In the genomic region with DNA sequence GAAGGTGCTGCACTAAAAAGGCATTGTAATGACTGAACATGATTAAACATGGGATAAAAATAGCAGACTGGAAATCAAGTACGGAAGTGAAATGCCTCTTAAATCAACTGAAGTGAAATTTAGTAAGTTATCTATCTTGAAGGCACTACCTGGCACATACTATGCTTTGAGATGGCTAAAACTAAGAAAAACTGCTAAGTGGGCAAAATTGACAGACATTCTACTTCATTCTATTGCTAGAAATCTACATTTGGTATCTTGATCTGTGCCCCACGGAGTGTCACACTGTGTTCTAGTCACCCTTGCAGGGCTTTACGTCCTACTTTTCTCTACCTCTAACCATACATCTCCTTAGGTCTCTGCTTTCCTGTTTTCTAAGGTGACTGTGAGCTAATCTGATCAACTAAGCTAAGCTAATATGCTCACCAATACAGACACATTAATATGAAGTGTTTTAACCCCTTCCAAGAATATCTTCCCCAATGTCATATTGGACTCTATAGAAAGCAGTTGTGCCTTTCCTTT, we compare ENCODE assay signal across 14 cellular contexts.
"Had no signal": no experiment of that assay in that cellular context is flagged by ENCODE, and none has a peak within 500 bp of the region (broad histone marks: within the 10 kb centered on the region; RNA-seq: fewer than 3 reads in every experiment).

No MANE protein-coding gene starts in this region.

- DNase-seq: activated CD4-positive, alpha-beta memory T cell treated with anti-CD3 and anti-CD28 coated beads for 36 hours; activated CD4-positive, alpha-beta T cell treated with anti-CD3 and anti-CD28 coated beads for 36 hours; activated naive CD8-positive, alpha-beta T cell treated with anti-CD3 and anti-CD28 coated beads for 36 hours; amniotic stem cell; effector CD8-positive, alpha-beta T cell; gastrocnemius medialis; head of caudate nucleus; sigmoid colon; stimulated activated CD4-positive, alpha-beta T cell treated with anti-CD3 and anti-CD28 coated beads, Interleukin-4, amount 100 ng/mL, for 4 hours; stimulated activated naive B cell treated with anti-CD40 and anti-IgM and Interleukin-4, amounts not matched to agents 10 μg/mL and 1 μg/mL and 100 μg/mL, for 72 hours; upper lobe of left lung had no signal

- FAIRE-seq: keratinocyte had no signal

- ATAC-seq: activated CD4-positive, alpha-beta T cell treated with anti-CD3 and anti-CD28 coated beads for 36 hours; esophagus mucosa; gastrocnemius medialis; stimulated activated naive B cell treated with anti-CD40 and anti-IgM and Interleukin-4, amounts not matched to agents 10 μg/mL and 1 μg/mL and 100 μg/mL, for 72 hours; WTC11 had no signal
